In genomic region chr10:33422779-33423520, GRCh38 we compare ENCODE assay signal across 15 cellular contexts.
DNase-seq lines count a peak whose midpoint lies in the region; ATAC-seq and TF ChIP-seq lines count a peak whose summit lies in the region.
"Had no signal": no experiment of that assay in that cellular context is flagged by ENCODE, and none has a peak within 500 bp of the region (broad histone marks: within the 10 kb centered on the region; RNA-seq: fewer than 3 reads in every experiment).

No MANE protein-coding gene starts in this region.

- 20% methylated on average over 11 of the region's 11 CpGs for WGBS in prostate gland

- no peaks in the 10 kb centered on the region for H3K9me3 ChIP-seq in prostate gland
- H3K9me3 ChIP-seq: ascending aorta had no signal

- H3K27me3 Mint-ChIP-seq in stimulated activated naive B cell treated with anti-CD40 and anti-IgM and Interleukin-4, amounts not matched to agents 10 μg/mL and 1 μg/mL and 100 μg/mL, for 72 hours = peaks cover 0 to 9% of the 10 kb centered on the region in 2 donors

- intact Hi-C loops in prostate gland (cut with DNase I) = no loop called here

- peak; percentile 32 for DNase-seq in LHCN-M2 (ENCODE audit: low read depth)
- DNase-seq in NCI-H69 (lab: John Stamatoyannopoulos, UW) = peak; percentile 31
- peak; percentile 66 for DNase-seq in fibroblast of the conjunctiva (ENCODE audit: low read depth)
- DNase-seq in prostate gland (ENCODE audit: low spot score) = peak; percentile 29
- no peak for DNase-seq in stimulated activated naive B cell treated with anti-CD40 and anti-IgM and Interleukin-4, amounts not matched to agents 10 μg/mL and 1 μg/mL and 100 μg/mL, for 72 hours
- DNase-seq in midbrain (lab: John Stamatoyannopoulos, UW) = no peak
- no peak for DNase-seq in NCI-H345 (lab: John Stamatoyannopoulos, UW)
- DNase-seq: activated gamma-delta T cell treated with Interleukin-2 at 50 U/mL for 16 hours, HFFc6, Karpas-422, NCI-H2081 treated with DMSO at 0.1 percent for 48 hours, substantia nigra, WERI-Rb-1 had no signal

- no peaks in the 10 kb centered on the region for H3K36me3 ChIP-seq in prostate gland
- H3K36me3 ChIP-seq: ascending aorta, WERI-Rb-1 had no signal

- H3K27me3 ChIP-seq in prostate gland (replicated peaks; ENCODE audit: insufficient read depth) = no peaks in the 10 kb centered on the region
- H3K27me3 ChIP-seq: ascending aorta, dorsolateral prefrontal cortex had no signal

- no peaks in the 10 kb centered on the region for H3K4me1 ChIP-seq in prostate gland (replicated peaks)

- peak overlapping the region in 1 of 2 donors; percentile 38 for H3K27ac ChIP-seq in prostate gland
- H3K27ac ChIP-seq: WERI-Rb-1 had no signal

- no peak overlapping the region for H3K4me3 Mint-ChIP-seq in stimulated activated naive B cell treated with anti-CD40 and anti-IgM and Interleukin-4, amounts not matched to agents 10 μg/mL and 1 μg/mL and 100 μg/mL, for 72 hours
- H3K4me3 Mint-ChIP-seq: HFFc6 had no signal

- no peak for TF ChIP-seq CTCF in prostate gland (IDR thresholded peaks at IDR 0.05)

- peaks cover 0 to 5% of the 10 kb centered on the region in 2 donors for H3K4me1 Mint-ChIP-seq in stimulated activated naive B cell treated with anti-CD40 and anti-IgM and Interleukin-4, amounts not matched to agents 10 μg/mL and 1 μg/mL and 100 μg/mL, for 72 hours

- H3K4me3 ChIP-seq in prostate gland = no peak overlapping the region
- H3K4me3 ChIP-seq: ascending aorta, dorsolateral prefrontal cortex had no signal

- TF ChIP-seq POLR2A in prostate gland (IDR thresholded peaks at IDR 0.05) = no peak

- no peak overlapping the region for H3K27ac Mint-ChIP-seq in stimulated activated naive B cell treated with anti-CD40 and anti-IgM and Interleukin-4, amounts not matched to agents 10 μg/mL and 1 μg/mL and 100 μg/mL, for 72 hours

- no peaks in the 10 kb centered on the region for H3K36me3 Mint-ChIP-seq in stimulated activated naive B cell treated with anti-CD40 and anti-IgM and Interleukin-4, amounts not matched to agents 10 μg/mL and 1 μg/mL and 100 μg/mL, for 72 hours

- H3K9me3 Mint-ChIP-seq in stimulated activated naive B cell treated with anti-CD40 and anti-IgM and Interleukin-4, amounts not matched to agents 10 μg/mL and 1 μg/mL and 100 μg/mL, for 72 hours = no peaks in the 10 kb centered on the region
- H3K9me3 Mint-ChIP-seq: HFFc6 had no signal

- ATAC-seq in stimulated activated naive B cell treated with anti-CD40 and anti-IgM and Interleukin-4, amounts not matched to agents 10 μg/mL and 1 μg/mL and 100 μg/mL, for 72 hours (replicated peaks) = no peak

Comparison
In these comparisons a context has a peak if more than half of its experiments do, and no peak if none do; other contexts are left out.
1. DNase-seq: peak in LHCN-M2 (single experiment), NCI-H69 (single experiment), fibroblast of the conjunctiva (single experiment) and prostate gland (single experiment); none in stimulated activated naive B cell treated with anti-CD40 and anti-IgM and Interleukin-4, amounts not matched to agents 10 μg/mL and 1 μg/mL and 100 μg/mL, for 72 hours (single experiment), midbrain (single experiment) and NCI-H345 (single experiment).